Comparison of ENCODE assay signal across 1 cellular context in the genomic region with DNA sequence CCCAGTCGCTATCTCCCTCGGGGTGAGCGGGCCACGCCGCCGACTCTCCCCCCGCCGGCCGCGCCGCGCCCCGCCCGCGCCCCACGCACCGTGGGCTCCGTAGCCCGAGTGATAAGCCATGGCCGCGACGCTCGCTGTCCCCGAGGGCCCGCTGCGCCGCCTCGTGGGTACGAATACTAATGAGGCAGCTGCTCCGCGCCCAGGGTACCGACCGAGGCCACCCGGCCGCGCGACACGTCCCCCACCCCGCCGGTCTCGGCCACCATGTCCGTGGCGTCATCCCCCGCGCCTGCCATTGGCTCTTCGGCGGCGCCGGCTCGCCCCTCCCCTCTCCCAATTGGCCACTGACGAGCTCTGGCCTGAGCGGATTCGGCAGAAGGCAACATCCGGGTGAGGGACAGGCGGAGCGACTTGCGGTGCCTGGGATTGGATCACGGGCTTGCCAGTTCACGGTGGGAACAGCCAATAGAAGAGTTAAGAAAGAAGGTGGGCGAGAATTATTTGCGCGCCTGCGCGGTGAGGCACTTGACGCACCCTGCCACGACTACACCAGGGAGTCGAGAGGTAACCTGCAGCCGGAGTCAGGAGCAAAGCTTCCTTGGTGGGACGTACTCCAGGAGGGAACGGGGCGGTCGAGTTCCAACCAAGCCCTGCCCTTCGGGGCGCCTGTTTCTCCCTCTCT.
A peak's percentile ranks its signal among the peaks of the same experiment; 100 is the strongest.
TF ChIP-seq lines count a peak whose summit lies in the region.

A gene with protein sequence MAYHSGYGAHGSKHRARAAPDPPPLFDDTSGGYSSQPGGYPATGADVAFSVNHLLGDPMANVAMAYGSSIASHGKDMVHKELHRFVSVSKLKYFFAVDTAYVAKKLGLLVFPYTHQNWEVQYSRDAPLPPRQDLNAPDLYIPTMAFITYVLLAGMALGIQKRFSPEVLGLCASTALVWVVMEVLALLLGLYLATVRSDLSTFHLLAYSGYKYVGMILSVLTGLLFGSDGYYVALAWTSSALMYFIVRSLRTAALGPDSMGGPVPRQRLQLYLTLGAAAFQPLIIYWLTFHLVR (minus strand): TSS at position 278 of the 682 bp plus-strand sequence. CDS start 158 bp downstream, at position 120.

TF ChIP-seq in HepG2, 621 proteins besides CTCF, POLR2A, EP300 and RAD21 (continued from another document and continues in another):
- 0 out of 2 replicates have a peak, but pooled peaks have one; percentile 27 for TF ChIP-seq MTA1 (CRISPR knock-in tag; IDR thresholded peaks at IDR 0.05; ENCODE audit: borderline replicate concordance)
- 0 out of 2 replicates have a peak, but pooled peaks have one; percentile 70 for TF ChIP-seq THYN1 (CRISPR knock-in tag; IDR thresholded peaks at IDR 0.05; ENCODE audit: borderline replicate concordance, low read depth)
- no peak for TF ChIP-seq ZNF761 (CRISPR knock-in tag; conservative IDR thresholded peaks at IDR 0.05)
- TF ChIP-seq RBM39 (IDR thresholded peaks at IDR 0.05; ENCODE audit: low read depth, low read length, poor library complexity, severe bottlenecking) = peak; percentile 40
- TF ChIP-seq ZSCAN20 (CRISPR knock-in tag; IDR thresholded peaks at IDR 0.05; ENCODE audit: borderline replicate concordance) = peak; percentile 30; the same call in 1 of the 2 replicates
- peak; percentile 95; the same call in 1 of the 2 replicates for TF ChIP-seq SMYD3 (CRISPR knock-in tag; IDR thresholded peaks at IDR 0.05)
- TF ChIP-seq, protein P1, sequence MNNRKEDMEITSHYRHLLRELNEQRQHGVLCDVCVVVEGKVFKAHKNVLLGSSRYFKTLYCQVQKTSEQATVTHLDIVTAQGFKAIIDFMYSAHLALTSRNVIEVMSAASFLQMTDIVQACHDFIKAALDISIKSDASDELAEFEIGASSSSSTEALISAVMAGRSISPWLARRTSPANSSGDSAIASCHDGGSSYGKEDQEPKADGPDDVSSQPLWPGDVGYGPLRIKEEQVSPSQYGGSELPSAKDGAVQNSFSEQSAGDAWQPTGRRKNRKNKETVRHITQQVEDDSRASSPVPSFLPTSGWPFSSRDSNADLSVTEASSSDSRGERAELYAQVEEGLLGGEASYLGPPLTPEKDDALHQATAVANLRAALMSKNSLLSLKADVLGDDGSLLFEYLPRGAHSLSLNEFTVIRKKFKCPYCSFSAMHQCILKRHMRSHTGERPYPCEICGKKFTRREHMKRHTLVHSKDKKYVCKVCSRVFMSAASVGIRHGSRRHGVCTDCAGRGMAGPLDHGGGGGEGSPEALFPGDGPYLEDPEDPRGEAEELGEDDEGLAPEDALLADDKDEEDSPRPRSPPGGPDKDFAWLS (CRISPR knock-in tag; IDR thresholded peaks at IDR 0.05; ENCODE audit: borderline replicate concordance) = no peak
- TF ChIP-seq, protein P2, sequence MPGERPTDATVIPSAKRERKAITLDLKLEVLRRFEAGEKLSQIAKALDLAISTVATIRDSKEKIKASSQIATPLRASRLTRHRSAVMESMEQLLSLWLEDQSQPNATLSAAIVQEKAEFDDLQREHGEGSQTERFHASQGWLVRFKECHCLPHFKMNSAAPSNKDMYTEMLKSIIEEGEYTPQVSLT (CRISPR knock-in tag; IDR thresholded peaks at IDR 0.05; ENCODE audit: borderline replicate concordance, low read depth) = no peak
- no peak for TF ChIP-seq HDAC6 (IDR thresholded peaks at IDR 0.05; ENCODE audit: low read depth, low read length)
- no peak for TF ChIP-seq ZNF850 (CRISPR knock-in tag; conservative IDR thresholded peaks at IDR 0.05)
- TF ChIP-seq ZNF430 (CRISPR knock-in tag; IDR thresholded peaks at IDR 0.05) = no peak
- peak; percentile 93 for TF ChIP-seq MYC (CRISPR knock-in tag; IDR thresholded peaks at IDR 0.05; ENCODE audit: borderline replicate concordance)
- no peak for TF ChIP-seq ZNF460 (CRISPR knock-in tag; IDR thresholded peaks at IDR 0.05; ENCODE audit: borderline replicate concordance)
- no peak; the same call in 1 of the 2 replicates for TF ChIP-seq PITX1 (CRISPR knock-in tag; IDR thresholded peaks at IDR 0.05)
- peak; percentile 55; the same call in 1 of the 2 replicates for TF ChIP-seq TBX2 (CRISPR knock-in tag; IDR thresholded peaks at IDR 0.05; ENCODE audit: borderline replicate concordance)
- TF ChIP-seq ZFP1 (CRISPR knock-in tag; IDR thresholded peaks at IDR 0.05) = 0 out of 2 replicates have a peak, but pooled peaks have one; percentile 10
- TF ChIP-seq, protein P3, sequence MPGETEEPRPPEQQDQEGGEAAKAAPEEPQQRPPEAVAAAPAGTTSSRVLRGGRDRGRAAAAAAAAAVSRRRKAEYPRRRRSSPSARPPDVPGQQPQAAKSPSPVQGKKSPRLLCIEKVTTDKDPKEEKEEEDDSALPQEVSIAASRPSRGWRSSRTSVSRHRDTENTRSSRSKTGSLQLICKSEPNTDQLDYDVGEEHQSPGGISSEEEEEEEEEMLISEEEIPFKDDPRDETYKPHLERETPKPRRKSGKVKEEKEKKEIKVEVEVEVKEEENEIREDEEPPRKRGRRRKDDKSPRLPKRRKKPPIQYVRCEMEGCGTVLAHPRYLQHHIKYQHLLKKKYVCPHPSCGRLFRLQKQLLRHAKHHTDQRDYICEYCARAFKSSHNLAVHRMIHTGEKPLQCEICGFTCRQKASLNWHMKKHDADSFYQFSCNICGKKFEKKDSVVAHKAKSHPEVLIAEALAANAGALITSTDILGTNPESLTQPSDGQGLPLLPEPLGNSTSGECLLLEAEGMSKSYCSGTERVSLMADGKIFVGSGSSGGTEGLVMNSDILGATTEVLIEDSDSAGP (CRISPR knock-in tag; IDR thresholded peaks at IDR 0.05; ENCODE audit: borderline replicate concordance) = no peak; the same call in 1 of the 2 replicates
- TF ChIP-seq, protein P4, sequence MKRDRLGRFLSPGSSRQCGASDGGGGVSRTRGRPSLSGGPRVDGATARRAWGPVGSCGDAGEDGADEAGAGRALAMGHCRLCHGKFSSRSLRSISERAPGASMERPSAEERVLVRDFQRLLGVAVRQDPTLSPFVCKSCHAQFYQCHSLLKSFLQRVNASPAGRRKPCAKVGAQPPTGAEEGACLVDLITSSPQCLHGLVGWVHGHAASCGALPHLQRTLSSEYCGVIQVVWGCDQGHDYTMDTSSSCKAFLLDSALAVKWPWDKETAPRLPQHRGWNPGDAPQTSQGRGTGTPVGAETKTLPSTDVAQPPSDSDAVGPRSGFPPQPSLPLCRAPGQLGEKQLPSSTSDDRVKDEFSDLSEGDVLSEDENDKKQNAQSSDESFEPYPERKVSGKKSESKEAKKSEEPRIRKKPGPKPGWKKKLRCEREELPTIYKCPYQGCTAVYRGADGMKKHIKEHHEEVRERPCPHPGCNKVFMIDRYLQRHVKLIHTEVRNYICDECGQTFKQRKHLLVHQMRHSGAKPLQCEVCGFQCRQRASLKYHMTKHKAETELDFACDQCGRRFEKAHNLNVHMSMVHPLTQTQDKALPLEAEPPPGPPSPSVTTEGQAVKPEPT (CRISPR knock-in tag; IDR thresholded peaks at IDR 0.05; ENCODE audit: low read depth) = 0 out of 2 replicates have a peak, but pooled peaks have one; percentile 55
- TF ChIP-seq ZNF672 (CRISPR knock-in tag; IDR thresholded peaks at IDR 0.05) = no peak
- TF ChIP-seq ZNF256 (CRISPR knock-in tag; conservative IDR thresholded peaks at IDR 0.05) = 0 out of 2 replicates have a peak, but pooled peaks have one; percentile 12
- TF ChIP-seq ZNF607 (CRISPR knock-in tag; IDR thresholded peaks at IDR 0.05; ENCODE audit: borderline replicate concordance) = no peak; the same call in 1 of the 2 replicates
- TF ChIP-seq, protein P5, sequence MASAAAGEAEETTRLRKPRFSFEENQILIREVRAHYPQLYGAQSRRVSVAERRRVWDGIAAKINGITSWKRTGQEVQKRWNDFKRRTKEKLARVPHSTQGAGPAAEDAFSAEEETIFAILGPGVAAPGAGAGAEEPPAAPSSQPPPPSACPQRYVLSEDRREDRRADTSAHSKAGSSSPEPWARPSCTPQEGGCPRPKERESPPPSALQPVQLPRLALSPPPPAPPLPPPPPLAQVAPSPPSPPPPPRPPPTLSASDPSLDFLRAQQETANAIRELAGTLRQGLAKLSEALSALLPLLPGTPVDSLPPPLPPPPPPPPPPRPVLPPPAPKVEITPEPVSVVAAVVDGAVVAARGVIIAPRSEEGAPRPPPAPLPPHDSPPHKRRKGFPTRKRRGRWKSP (CRISPR knock-in tag; IDR thresholded peaks at IDR 0.05) = peak; percentile 58; the same call in 1 of the 2 replicates
- TF ChIP-seq ZNF543 (CRISPR knock-in tag; IDR thresholded peaks at IDR 0.05) = no peak; the same call in 1 of the 2 replicates
- TF ChIP-seq, protein P6, sequence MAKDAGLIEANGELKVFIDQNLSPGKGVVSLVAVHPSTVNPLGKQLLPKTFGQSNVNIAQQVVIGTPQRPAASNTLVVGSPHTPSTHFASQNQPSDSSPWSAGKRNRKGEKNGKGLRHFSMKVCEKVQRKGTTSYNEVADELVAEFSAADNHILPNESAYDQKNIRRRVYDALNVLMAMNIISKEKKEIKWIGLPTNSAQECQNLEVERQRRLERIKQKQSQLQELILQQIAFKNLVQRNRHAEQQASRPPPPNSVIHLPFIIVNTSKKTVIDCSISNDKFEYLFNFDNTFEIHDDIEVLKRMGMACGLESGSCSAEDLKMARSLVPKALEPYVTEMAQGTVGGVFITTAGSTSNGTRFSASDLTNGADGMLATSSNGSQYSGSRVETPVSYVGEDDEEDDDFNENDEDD (CRISPR knock-in tag; IDR thresholded peaks at IDR 0.05; ENCODE audit: borderline replicate concordance) = peak; percentile 39; the same call in 1 of the 2 replicates
- TF ChIP-seq, protein P7, sequence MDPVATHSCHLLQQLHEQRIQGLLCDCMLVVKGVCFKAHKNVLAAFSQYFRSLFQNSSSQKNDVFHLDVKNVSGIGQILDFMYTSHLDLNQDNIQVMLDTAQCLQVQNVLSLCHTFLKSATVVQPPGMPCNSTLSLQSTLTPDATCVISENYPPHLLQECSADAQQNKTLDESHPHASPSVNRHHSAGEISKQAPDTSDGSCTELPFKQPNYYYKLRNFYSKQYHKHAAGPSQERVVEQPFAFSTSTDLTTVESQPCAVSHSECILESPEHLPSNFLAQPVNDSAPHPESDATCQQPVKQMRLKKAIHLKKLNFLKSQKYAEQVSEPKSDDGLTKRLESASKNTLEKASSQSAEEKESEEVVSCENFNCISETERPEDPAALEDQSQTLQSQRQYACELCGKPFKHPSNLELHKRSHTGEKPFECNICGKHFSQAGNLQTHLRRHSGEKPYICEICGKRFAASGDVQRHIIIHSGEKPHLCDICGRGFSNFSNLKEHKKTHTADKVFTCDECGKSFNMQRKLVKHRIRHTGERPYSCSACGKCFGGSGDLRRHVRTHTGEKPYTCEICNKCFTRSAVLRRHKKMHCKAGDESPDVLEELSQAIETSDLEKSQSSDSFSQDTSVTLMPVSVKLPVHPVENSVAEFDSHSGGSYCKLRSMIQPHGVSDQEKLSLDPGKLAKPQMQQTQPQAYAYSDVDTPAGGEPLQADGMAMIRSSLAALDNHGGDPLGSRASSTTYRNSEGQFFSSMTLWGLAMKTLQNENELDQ (CRISPR knock-in tag; IDR thresholded peaks at IDR 0.05; ENCODE audit: borderline replicate concordance) = no peak; the same call in 1 of the 2 replicates
- peak; percentile 65 for TF ChIP-seq JUN (CRISPR knock-in tag; IDR thresholded peaks at IDR 0.05)
- 0 out of 2 replicates have a peak, but pooled peaks have one; percentile 35 for TF ChIP-seq CEBPG (CRISPR knock-in tag; IDR thresholded peaks at IDR 0.05)
- TF ChIP-seq MZF1 (CRISPR knock-in tag; IDR thresholded peaks at IDR 0.05; ENCODE audit: borderline replicate concordance) = no peak
- TF ChIP-seq, protein P8, sequence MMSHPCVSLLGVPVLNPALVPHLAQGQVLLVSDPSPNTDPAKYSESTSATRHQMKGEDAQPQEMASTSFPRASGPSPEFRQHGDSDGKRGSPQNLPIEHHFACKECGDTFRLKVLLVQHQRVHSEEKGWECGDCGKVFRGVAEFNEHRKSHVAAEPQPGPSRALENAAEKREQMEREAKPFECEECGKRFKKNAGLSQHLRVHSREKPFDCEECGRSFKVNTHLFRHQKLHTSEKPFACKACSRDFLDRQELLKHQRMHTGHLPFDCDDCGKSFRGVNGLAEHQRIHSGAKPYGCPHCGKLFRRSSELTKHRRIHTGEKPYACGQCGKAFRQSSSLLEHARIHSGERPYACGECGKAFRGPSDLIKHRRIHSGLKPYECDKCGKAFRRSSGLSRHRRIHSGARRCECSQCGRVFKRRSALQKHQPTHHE (CRISPR knock-in tag; IDR thresholded peaks at IDR 0.05; ENCODE audit: borderline replicate concordance) = no peak
- TF ChIP-seq ZNF343 (CRISPR knock-in tag; IDR thresholded peaks at IDR 0.05) = no peak
- TF ChIP-seq HOXD1 (CRISPR knock-in tag; IDR thresholded peaks at IDR 0.05) = no peak
- peak; percentile 68; the same call in 1 of the 2 replicates for TF ChIP-seq SALL2 (CRISPR knock-in tag; IDR thresholded peaks at IDR 0.05)
- TF ChIP-seq, protein P9, sequence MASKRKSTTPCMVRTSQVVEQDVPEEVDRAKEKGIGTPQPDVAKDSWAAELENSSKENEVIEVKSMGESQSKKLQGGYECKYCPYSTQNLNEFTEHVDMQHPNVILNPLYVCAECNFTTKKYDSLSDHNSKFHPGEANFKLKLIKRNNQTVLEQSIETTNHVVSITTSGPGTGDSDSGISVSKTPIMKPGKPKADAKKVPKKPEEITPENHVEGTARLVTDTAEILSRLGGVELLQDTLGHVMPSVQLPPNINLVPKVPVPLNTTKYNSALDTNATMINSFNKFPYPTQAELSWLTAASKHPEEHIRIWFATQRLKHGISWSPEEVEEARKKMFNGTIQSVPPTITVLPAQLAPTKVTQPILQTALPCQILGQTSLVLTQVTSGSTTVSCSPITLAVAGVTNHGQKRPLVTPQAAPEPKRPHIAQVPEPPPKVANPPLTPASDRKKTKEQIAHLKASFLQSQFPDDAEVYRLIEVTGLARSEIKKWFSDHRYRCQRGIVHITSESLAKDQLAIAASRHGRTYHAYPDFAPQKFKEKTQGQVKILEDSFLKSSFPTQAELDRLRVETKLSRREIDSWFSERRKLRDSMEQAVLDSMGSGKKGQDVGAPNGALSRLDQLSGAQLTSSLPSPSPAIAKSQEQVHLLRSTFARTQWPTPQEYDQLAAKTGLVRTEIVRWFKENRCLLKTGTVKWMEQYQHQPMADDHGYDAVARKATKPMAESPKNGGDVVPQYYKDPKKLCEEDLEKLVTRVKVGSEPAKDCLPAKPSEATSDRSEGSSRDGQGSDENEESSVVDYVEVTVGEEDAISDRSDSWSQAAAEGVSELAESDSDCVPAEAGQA (IDR thresholded peaks at IDR 0.05; ENCODE audit: low read depth) = peak; percentile 59
- TF ChIP-seq, protein P9 (CRISPR knock-in tag; IDR thresholded peaks at IDR 0.05; ENCODE audit: borderline replicate concordance) = no peak
- TF ChIP-seq ELF3 (CRISPR knock-in tag; IDR thresholded peaks at IDR 0.05) = peak; percentile 37; the same call in 1 of the 2 replicates
- TF ChIP-seq KDM3A (CRISPR knock-in tag; IDR thresholded peaks at IDR 0.05; ENCODE audit: low read depth) = 0 out of 2 replicates have a peak, but pooled peaks have one; percentile 46
- no peak for TF ChIP-seq ZNF737 (CRISPR knock-in tag; IDR thresholded peaks at IDR 0.05; ENCODE audit: borderline replicate concordance)
